Comparison of ENCODE assay signal across 26 cellular contexts in the genomic region with DNA sequence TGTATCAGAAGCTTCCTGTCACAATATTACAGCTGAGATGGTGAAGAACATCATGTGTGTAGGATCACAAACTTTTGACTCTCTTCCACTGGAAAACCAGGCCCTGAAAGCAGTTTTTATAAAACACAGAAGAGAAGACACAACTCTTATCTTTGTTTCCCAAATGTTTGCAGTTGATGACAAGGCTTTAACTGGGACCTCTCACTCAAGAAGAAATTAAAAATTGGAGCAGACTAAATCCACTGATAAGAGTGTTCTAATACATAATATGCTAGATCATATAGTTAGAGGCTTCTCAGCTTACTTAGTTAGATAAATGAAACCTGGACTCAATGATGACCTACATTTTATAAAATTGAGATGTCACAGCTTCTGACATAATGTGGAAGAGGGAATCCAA.
"Had no signal": no experiment of that assay in that cellular context is flagged by ENCODE, and none has a peak within 500 bp of the region (broad histone marks: within the 10 kb centered on the region; RNA-seq: fewer than 3 reads in every experiment).

No MANE protein-coding gene starts in this region.

- DNase-seq: immature natural killer cell; kidney; left colon; left lung; lower lobe of right lung; mammary epithelial cell; mesenchymal stem cell; naive thymus-derived CD8-positive, alpha-beta T cell; nucleus accumbens; pancreas; posterior cingulate gyrus; retina; right cardiac atrium; stimulated activated CD4-positive, alpha-beta T cell treated with anti-CD3 and anti-CD28 coated beads, Interleukin-12 subunit alpha, Interleukin-12 subunit beta, amount 100 ng/mL, for 4 hours; stimulated activated CD4-positive, alpha-beta T cell treated with anti-CD3 and anti-CD28 coated beads, Interleukin-15, amount 100 ng/mL, for 24 hours; stimulated activated CD4-positive, alpha-beta T cell treated with anti-CD3 and anti-CD28 coated beads, Interleukin-2, amount 100 ng/mL, for 24 hours; stimulated activated CD4-positive, alpha-beta T cell treated with anti-CD3 and anti-CD28 coated beads, Interleukin-4, amount 100 ng/mL, for 1 hour; stimulated activated naive B cell treated with anti-CD40 and anti-IgM and Interleukin-4, amounts not matched to agents 10 μg/mL and 1 μg/mL and 100 μg/mL, for 72 hours; stimulated activated naive CD8-positive, alpha-beta T cell treated with anti-CD3 and anti-CD28 coated beads, Interleukin-15, Interleukin-2, amounts not matched to agents 100 U/mL and 50 U/mL, for 24 hours; stomach; testis; thyroid gland; transverse colon; upper lobe of left lung had no signal

- ATAC-seq: left colon; left lung; lower lobe of right lung; naive thymus-derived CD8-positive, alpha-beta T cell; pancreas; right cardiac atrium; sciatic nerve had no signal

- H3K27ac Mint-ChIP-seq: naive thymus-derived CD8-positive, alpha-beta T cell; stimulated activated naive B cell treated with anti-CD40 and anti-IgM and Interleukin-4, amounts not matched to agents 10 μg/mL and 1 μg/mL and 100 μg/mL, for 72 hours had no signal

- H3K4me1 Mint-ChIP-seq: naive thymus-derived CD8-positive, alpha-beta T cell; stimulated activated naive B cell treated with anti-CD40 and anti-IgM and Interleukin-4, amounts not matched to agents 10 μg/mL and 1 μg/mL and 100 μg/mL, for 72 hours had no signal

- H3K4me3 Mint-ChIP-seq: immature natural killer cell; naive thymus-derived CD8-positive, alpha-beta T cell; neural crest cell; stimulated activated naive B cell treated with anti-CD40 and anti-IgM and Interleukin-4, amounts not matched to agents 10 μg/mL and 1 μg/mL and 100 μg/mL, for 72 hours had no signal

- H3K9me3 Mint-ChIP-seq: immature natural killer cell; neural crest cell; stimulated activated naive B cell treated with anti-CD40 and anti-IgM and Interleukin-4, amounts not matched to agents 10 μg/mL and 1 μg/mL and 100 μg/mL, for 72 hours had no signal

- H3K27me3 Mint-ChIP-seq: naive thymus-derived CD8-positive, alpha-beta T cell; stimulated activated naive B cell treated with anti-CD40 and anti-IgM and Interleukin-4, amounts not matched to agents 10 μg/mL and 1 μg/mL and 100 μg/mL, for 72 hours had no signal
